ENCODE assay signal across 17 cellular contexts in genomic region chr3:184426691-184427141, GRCh38. TPM values are rescaled to one million over a fixed set of nuclear protein-coding genes. Genes with fewer than 3 reads are reported as not detected.
A peak's percentile ranks its signal among the peaks of the same experiment; 100 is the strongest.
DNase-seq lines count a peak whose midpoint lies in the region; ATAC-seq and TF ChIP-seq lines count a peak whose summit lies in the region.
"Had no signal": no experiment of that assay in that cellular context is flagged by ENCODE, and none has a peak within 500 bp of the region (broad histone marks: within the 10 kb centered on the region; RNA-seq: fewer than 3 reads in every experiment).

No MANE protein-coding gene starts in this region.

- H3K4me1 ChIP-seq in RWPE2 (ENCODE audit: insufficient read depth, poor library complexity, severe bottlenecking) = no peaks in the 10 kb centered on the region
- H3K4me1 ChIP-seq in mammary epithelial cell (ENCODE audit: insufficient read depth, low read length) = peaks cover 5% of the 10 kb centered on the region
- peaks cover 2 to 4% of the 10 kb centered on the region in 2 donors for H3K4me1 ChIP-seq in neuronal stem cell (ENCODE audit: control insufficient read depth in 2 of 2, insufficient read depth in 1 of 2, low read depth in 1 of 2, low read length in 2 of 2)
- H3K4me1 ChIP-seq in CD8-positive, alpha-beta T cell (ENCODE audit: insufficient read depth, low read length) = no peaks in the 10 kb centered on the region
- H3K4me1 ChIP-seq: HAP-1 had no signal

- H3K4me3 Mint-ChIP-seq in CD8-positive, alpha-beta T cell = no peak overlapping the region
- H3K4me3 Mint-ChIP-seq: IgD-negative memory B cell had no signal

- H3K9me3 ChIP-seq in RWPE2 (ENCODE audit: severe bottlenecking) = no peaks in the 10 kb centered on the region
- no peaks in the 10 kb centered on the region for H3K9me3 ChIP-seq in mammary epithelial cell (replicated peaks; ENCODE audit: insufficient read depth, low read length)
- H3K9me3 ChIP-seq in neuronal stem cell (replicated peaks in 1 of 2; ENCODE audit: control insufficient read depth in 2 of 2, insufficient read depth in 1 of 2, low read depth in 1 of 2, low read length in 2 of 2) = peaks cover 0 to 2% of the 10 kb centered on the region in 2 donors
- no peaks in the 10 kb centered on the region for H3K9me3 ChIP-seq in CD8-positive, alpha-beta T cell (ENCODE audit: low read length)

- no peaks in the 10 kb centered on the region for H3K79me1 ChIP-seq in neuronal stem cell (ENCODE audit: low read depth, low read length)

- H4K91ac ChIP-seq in neuronal stem cell (ENCODE audit: low read depth, low read length, poor library complexity) = no peak overlapping the region

- H3K14ac ChIP-seq in neuronal stem cell (ENCODE audit: low read length) = no peak overlapping the region

- no peak overlapping the region for H2BK5ac ChIP-seq in neuronal stem cell (ENCODE audit: low read length)

- H2AFZ ChIP-seq in mammary epithelial cell (ENCODE audit: low read depth, low read length) (no peak overlapping the region), neuronal stem cell (ENCODE audit: low read length) (no peak overlapping the region)

- H3K27ac Mint-ChIP-seq in CD8-positive, alpha-beta T cell = no peak overlapping the region
- H3K27ac Mint-ChIP-seq: IgD-negative memory B cell had no signal

- dilution Hi-C loops in mammary epithelial cell (cut with HindIII; ENCODE audit: low sequenced_read_pairs) = no loop called here

- H2BK120ac ChIP-seq in neuronal stem cell (ENCODE audit: low read depth, low read length) = no peak overlapping the region

- H3K27ac ChIP-seq in RWPE2 (ENCODE audit: poor library complexity, severe bottlenecking) (no peak overlapping the region), mammary epithelial cell (ENCODE audit: insufficient read depth, low read depth, low read length) (no peak overlapping the region), neuronal stem cell (replicated peaks; ENCODE audit: low read length) (no peak overlapping the region)
- no peak overlapping the region for H3K27ac ChIP-seq in CD8-positive, alpha-beta T cell (ENCODE audit: low read depth, low read length)

- peaks cover 17% of the 10 kb centered on the region for H3K27me3 Mint-ChIP-seq in CD8-positive, alpha-beta T cell (ENCODE audit: low read depth)

- H3K79me2 ChIP-seq in mammary epithelial cell (ENCODE audit: insufficient read depth, low read length) = no peaks in the 10 kb centered on the region

- H4K20me1 ChIP-seq in mammary epithelial cell (ENCODE audit: insufficient read depth, low read length) = no peaks in the 10 kb centered on the region

- H3K27me3 ChIP-seq in RWPE2 (ENCODE audit: insufficient read depth, poor library complexity, severe bottlenecking) (no peaks in the 10 kb centered on the region), mammary epithelial cell (ENCODE audit: insufficient read depth, low read length) (peaks cover 3% of the 10 kb centered on the region), neuronal stem cell (ENCODE audit: control insufficient read depth in 3 of 3, insufficient read depth in 3 of 3, low read depth in 1 of 3, low read length in 3 of 3) (peaks cover 0 to 6% (median 0%) of the 10 kb centered on the region in 3 experiments)
- no peaks in the 10 kb centered on the region for H3K27me3 ChIP-seq in CD8-positive, alpha-beta T cell (ENCODE audit: insufficient read depth, low read length)

- ATAC-seq in RWPE2 (ENCODE audit: low read depth) = peak; percentile 73
- no peak for ATAC-seq in CD8-positive, alpha-beta T cell

- peak overlapping the region; percentile 33 for H2AK5ac ChIP-seq in neuronal stem cell (ENCODE audit: low read depth, low read length)

- H3K36me3 ChIP-seq in RWPE2 (ENCODE audit: low read depth) = no peaks in the 10 kb centered on the region
- H3K36me3 ChIP-seq in mammary epithelial cell (ENCODE audit: insufficient read depth, low read length) = no peaks in the 10 kb centered on the region
- no peaks in the 10 kb centered on the region for H3K36me3 ChIP-seq in neuronal stem cell (replicated peaks in 1 of 2; ENCODE audit: control insufficient read depth in 2 of 2, insufficient read depth in 2 of 2, low read length in 2 of 2)
- no peaks in the 10 kb centered on the region for H3K36me3 ChIP-seq in CD8-positive, alpha-beta T cell (ENCODE audit: insufficient read depth, low read length)
- H3K36me3 ChIP-seq: HAP-1 had no signal

- POLR2A ChIA-PET in CD8-positive, alpha-beta T cell (lab: Charles Lee) = no interaction called here

- H4K8ac ChIP-seq in neuronal stem cell (ENCODE audit: low read depth, low read length) = no peak overlapping the region

- peak overlapping the region; percentile 5 for H2BK15ac ChIP-seq in neuronal stem cell (ENCODE audit: low read length)

- BruUV-seq in mammary epithelial cell (replicated peaks; lab: Mats Ljungman, UMichigan) = no TSS peak

- H2BK12ac ChIP-seq in neuronal stem cell (ENCODE audit: low read length) = no peak overlapping the region

- CTCF ChIA-PET in mammary epithelial cell (lab: Charles Lee; ENCODE audit: low non-redundant PET) = no interaction called here
- CTCF ChIA-PET in CD8-positive, alpha-beta T cell (lab: Charles Lee) = interaction anchor here (0.8 to 1.9 kb wide), 4 partner anchors 9 to 118 kb away, joined by 3 to 6 read pairs (median 3); no protein-coding TSS in a partner anchor

- no peak overlapping the region for H3K4me2 ChIP-seq in mammary epithelial cell (ENCODE audit: insufficient read depth, low read depth, low read length)
- H3K4me2 ChIP-seq in neuronal stem cell (ENCODE audit: insufficient read depth, low read length, poor library complexity, severe bottlenecking) = no peak overlapping the region

- no peaks in the 10 kb centered on the region for H3K4me1 Mint-ChIP-seq in CD8-positive, alpha-beta T cell (ENCODE audit: low read depth)

- TF ChIP-seq CTCF in RWPE2 (IDR thresholded peaks at IDR 0.05; ENCODE audit: poor library complexity, severe bottlenecking) (no peak), mammary epithelial cell (conservative IDR thresholded peaks at IDR 0.05 in 1 of 2, IDR thresholded peaks at IDR 0.05 in 1 of 2; ENCODE audit: extremely low read depth in 1 of 2, insufficient read depth in 1 of 2, low read depth in 1 of 2, low read length in 2 of 2) (no peak)
- TF ChIP-seq CTCF in CD8-positive, alpha-beta T cell (IDR thresholded peaks at IDR 0.05) = no peak

- H3K9ac ChIP-seq in mammary epithelial cell (ENCODE audit: insufficient read depth, low read length) = no peak overlapping the region
- H3K9ac ChIP-seq in neuronal stem cell (ENCODE audit: low read depth, low read length, poor library complexity) = no peak overlapping the region

- in situ Hi-C loops in mammary epithelial cell (cut with MboI; ENCODE audit: low sequenced_read_pairs in 2 of 2) = no loop called here

- no peaks in the 10 kb centered on the region for H3K36me3 Mint-ChIP-seq in CD8-positive, alpha-beta T cell

- no peak overlapping the region for H3K4ac ChIP-seq in neuronal stem cell (ENCODE audit: low read length)

- H3K4me3 ChIP-seq in RWPE2 (ENCODE audit: severe bottlenecking) (no peak overlapping the region), mammary epithelial cell (replicated peaks in 1 of 3; ENCODE audit: insufficient read depth in 1 of 3, low read depth in 2 of 3, low read length in 3 of 3) (no peak overlapping the region), neuronal stem cell (ENCODE audit: low read length in 2 of 2) (no peak overlapping the region)
- no peak overlapping the region for H3K4me3 ChIP-seq in CD8-positive, alpha-beta T cell (ENCODE audit: low read depth, low read length)
- H3K4me3 ChIP-seq: HAP-1 had no signal

- DNase-seq in RWPE2 (ENCODE audit: low spot score) (no peak), mammary epithelial cell (peak; percentile 27), neuronal stem cell (ENCODE audit: low spot score) (no peak), OCI-M2 (lab: John Stamatoyannopoulos, UW; ENCODE audit: unreplicated experiment) (no peak), inferior parietal cortex (ENCODE audit: extremely low spot score) (no peak)
- no peak for DNase-seq in activated CD4-positive, alpha-beta T cell treated with anti-CD3 and anti-CD28 coated beads, Interleukin-2, amount 50 U/mL, for 48 hours
- DNase-seq in CD8-positive, alpha-beta T cell = no peak
- DNase-seq: DMS79, Kasumi-1, MV-4-11, NCI-H1417, NCI-H187 treated with DMSO at 0.1 percent for 48 hours, NCI-H345, NCI-H69 had no signal

- no peak overlapping the region for H3K23ac ChIP-seq in neuronal stem cell (ENCODE audit: low read depth, low read length, poor library complexity)

- 6% methylated on average over 9 of the region's 12 CpGs for WGBS in mammary epithelial cell (ENCODE audit: low coverage, missing lambda C conversion rate)
- WGBS in neuronal stem cell (ENCODE audit: extremely low coverage in 2 of 2, insufficient read length in 2 of 2, insufficient replicate concordance in 1 of 2), 2 donors = no CpG with 5 or more reads among the region's 12 CpGs

- peaks cover 2% of the 10 kb centered on the region for H3K9me3 Mint-ChIP-seq in CD8-positive, alpha-beta T cell

- intact Hi-C loops in mammary epithelial cell (cut with micrococcal nuclease) = no loop called here
- intact Hi-C loops in CD8-positive, alpha-beta T cell (cut with DNase I, micrococcal nuclease) = no loop called here

- H3K18ac ChIP-seq in neuronal stem cell (ENCODE audit: low read length) = no peak overlapping the region

RNA-seq across cellular contexts. Expression of gene CHRD, which starts 46.9 kb away (rescaled TPM):
- total RNA-seq in mammary epithelial cell = not detected
- polyA plus RNA-seq in mammary epithelial cell = not detected
- polyA minus RNA-seq in mammary epithelial cell = not detected
- 7.2 TPM for polyA plus RNA-seq in neuronal stem cell (2013, experiment 1 of 2)
- 7.1 TPM for polyA plus RNA-seq in neuronal stem cell (2013, experiment 2 of 2)
- not detected for total RNA-seq in CD8-positive, alpha-beta T cell
- total RNA-seq: RPMI7951 had no signal
- polyA plus RNA-seq: IgD-negative memory B cell had no signal

RNA-seq across cellular contexts. Expression of gene THPO, which starts 48.7 kb away (rescaled TPM):
- not detected for total RNA-seq in mammary epithelial cell
- not detected for polyA plus RNA-seq in mammary epithelial cell
- polyA minus RNA-seq in mammary epithelial cell = not detected
- polyA plus RNA-seq in neuronal stem cell (2013, experiment 1 of 2) = 1.4 TPM
- 1.7 TPM for polyA plus RNA-seq in neuronal stem cell (2013, experiment 2 of 2)
- total RNA-seq in CD8-positive, alpha-beta T cell = not detected
- total RNA-seq: RPMI7951 had no signal
